In genomic region chr10:21495686-21496284, GRCh38 we compare ENCODE assay signal across 8 cellular contexts. TPM values are rescaled to one million over a fixed set of nuclear protein-coding genes. Genes with fewer than 3 reads are reported as not detected.
A peak's percentile ranks its signal among the peaks of the same experiment; 100 is the strongest.
DNase-seq lines count a peak whose midpoint lies in the region; ATAC-seq, FAIRE-seq and TF ChIP-seq lines count a peak whose summit lies in the region.

No MANE protein-coding gene starts in this region.

- peaks cover 29 to 39% (median 32%) of the 10 kb centered on the region in 10 experiments for H3K4me1 ChIP-seq in BLaER1 treated with 17β-estradiol and CSF1 and Interleukin-3, amounts not matched to agents 10 nM and 100 nM
- H3K4me1 ChIP-seq in H1 (replicated peaks in 1 of 4; ENCODE audit: control insufficient read depth in 3 of 4, insufficient read depth in 4 of 4, low read length in 3 of 4): peaks cover under 1 to 28% (median 15%) of the 10 kb centered on the region in 4 experiments

- H2BK5ac ChIP-seq in H1 (ENCODE audit: low read depth, low read length): peak overlapping the region; percentile 80; the same call in 1 of the 2 replicates

- H3K14ac ChIP-seq in H1 (ENCODE audit: insufficient read length): no peak overlapping the region

- H3K23me2 ChIP-seq in H1 (ENCODE audit: low read depth, low read length): peaks cover 33% of the 10 kb centered on the region; the same call in 1 of the 2 replicates

- ATAC-seq in GM19025 (IDR thresholded peaks at IDR 0.05; ENCODE audit: low read depth, unreplicated experiment) (peak; percentile 76), HG03175 (IDR thresholded peaks at IDR 0.05; ENCODE audit: unreplicated experiment) (peak; percentile 80)

- peaks cover 0 to 12% (median 0%) of the 10 kb centered on the region in 11 experiments; a peak in 3 of 22 replicates for H3K9me3 ChIP-seq in BLaER1 treated with 17β-estradiol and CSF1 and Interleukin-3, amounts not matched to agents 10 nM and 100 nM (replicated peaks in 1 of 11)
- H3K9me3 ChIP-seq in H1 (ENCODE audit: insufficient read depth in 2 of 2, low read depth in 1 of 2, low read length in 1 of 2): no peaks in the 10 kb centered on the region

- 3% methylated on average over 23 of the region's 59 CpGs; no CpG with 5 or more reads in 1 of the 2 experiments for WGBS in H1 (ENCODE audit: extremely low coverage in 1 of 2, insufficient coverage in 1 of 2, insufficient read length in 1 of 2, insufficient replicate concordance in 2 of 2, low coverage in 1 of 2, low lambda C conversion rate in 2 of 2, missing lambda C conversion rate in 1 of 2), 2 experiments

- peak; percentile 94 to 96 for TF ChIP-seq RAD21 in H1 (IDR thresholded peaks at IDR 0.05 in 1 of 2, conservative IDR thresholded peaks at IDR 0.05 in 1 of 2; ENCODE audit: low read depth in 2 of 2, low read length in 2 of 2)

- CTCF ChIA-PET in H1 (lab: Charles Lee; ENCODE audit: partially characterized antibody): interaction anchor here (0.6 to 6.2 kb wide), 23 partner anchors 8 to 418 kb away, joined by 3 to 46 read pairs (median 4); no protein-coding TSS in a partner anchor

- peak overlapping the region; percentile 98 for H4K91ac ChIP-seq in H1 (replicated peaks; ENCODE audit: insufficient read length, low read length)

- peak; percentile 91 to 96 (median 94) for TF ChIP-seq CTCF in H1 (IDR thresholded peaks at IDR 0.05; ENCODE audit: control extremely low read depth in 1 of 3, insufficient read depth in 1 of 3, low read depth in 1 of 3, low read length in 3 of 3)

- FAIRE-seq in H1 (lab: Jason Lieb, UNC): no peak

- H3K4me3 ChIP-seq in BLaER1 treated with 17β-estradiol and CSF1 and Interleukin-3, amounts not matched to agents 10 nM and 100 nM: peak overlapping the region; percentile 55 to 74 (median 64)
- H3K4me3 ChIP-seq in H1 (ENCODE audit: extremely low read depth in 1 of 4, insufficient read depth in 2 of 4, low read depth in 3 of 4, low read length in 4 of 4): peak overlapping the region; percentile 48 to 88 (median 70)

- H4K20me1 ChIP-seq in BLaER1 treated with 17β-estradiol and CSF1 and Interleukin-3, amounts not matched to agents 10 nM and 100 nM: peaks cover 0 to 70% (median 51%) of the 10 kb centered on the region in 11 experiments; a peak in 18 of 22 replicates
- H4K20me1 ChIP-seq in H1 (replicated peaks in 1 of 2; ENCODE audit: control insufficient read depth in 1 of 2, insufficient read depth in 2 of 2, low read length in 2 of 2): no peaks in the 10 kb centered on the region

- no peak overlapping the region; the same call in 1 of the 2 replicates for H2BK20ac ChIP-seq in H1 (ENCODE audit: low read length)

- H3K4me2 ChIP-seq in BLaER1 treated with 17β-estradiol and CSF1 and Interleukin-3, amounts not matched to agents 10 nM and 100 nM: peak overlapping the region; percentile 95 to 100 (median 98)
- peak overlapping the region; percentile 90 to 92 for H3K4me2 ChIP-seq in H1 (ENCODE audit: insufficient read depth in 1 of 2, low read depth in 2 of 2, low read length in 2 of 2)

- H2AFZ ChIP-seq in H1 (ENCODE audit: low read length): no peak overlapping the region

- no peaks in the 10 kb centered on the region for H3K36me3 ChIP-seq in BLaER1 treated with 17β-estradiol and CSF1 and Interleukin-3, amounts not matched to agents 10 nM and 100 nM
- H3K36me3 ChIP-seq in H1 (ENCODE audit: control insufficient read depth in 2 of 4, insufficient read depth in 4 of 4, low read length in 3 of 4): no peaks in the 10 kb centered on the region

- peak overlapping the region; percentile 17 for H3K56ac ChIP-seq in H1 (replicated peaks; ENCODE audit: insufficient read length, low read depth, low read length)

- 0 out of 2 replicates have a peak overlapping the region, but pooled peaks have one; percentile 10 for H2BK15ac ChIP-seq in H1 (ENCODE audit: low read length)

- POLR2A ChIA-PET in H1 (lab: Charles Lee; ENCODE audit: partially characterized antibody): interaction anchor here (0.6 to 12.9 kb wide), 15 partner anchors 9 to 314 kb away, joined by 3 to 322 read pairs (median 4); partner anchors contain the start of genes MLLT10 and SKIDA1

- no peak overlapping the region for H3K23ac ChIP-seq in H1 (ENCODE audit: insufficient read length)

- DNase-seq in NCI-H774 (lab: John Stamatoyannopoulos, UW): peak; percentile 75
- DNase-seq in activated CD8-positive, alpha-beta memory T cell treated with anti-CD3 and anti-CD28 coated beads for 48 hours (ENCODE audit: low read depth in 2 of 3, low spot score in 2 of 3): peak; percentile 67 to 85 (median 84)
- DNase-seq in H1 (ENCODE audit: low read depth in 1 of 2, low spot score in 2 of 2): peak; percentile 85 to 99
- DNase-seq in mesenteric fat pad (ENCODE audit: low spot score): peak; percentile 96
- DNase-seq in stimulated activated CD8-positive, alpha-beta memory T cell treated with anti-CD3 and anti-CD28 coated beads, Interleukin-15, amount 100 ng/mL, for 24 hours (ENCODE audit: low read depth): peak; percentile 93

- H3K79me1 ChIP-seq in H1 (ENCODE audit: low read depth, low read length): no peaks in the 10 kb centered on the region

- TF ChIP-seq POLR2A in H1 (IDR thresholded peaks at IDR 0.05; ENCODE audit: control extremely low read depth in 1 of 2, low read depth in 2 of 2, low read length in 2 of 2): peak; percentile 62 to 79

- no peak overlapping the region for H3K4ac ChIP-seq in H1 (replicated peaks; ENCODE audit: insufficient read length, low read depth, low read length)

- peak overlapping the region; percentile 99; the same call in 1 of the 2 replicates for H3K18ac ChIP-seq in H1 (ENCODE audit: extremely low read depth, low read length)

- H2BK120ac ChIP-seq in H1 (replicated peaks; ENCODE audit: low read depth, low read length): peak overlapping the region; percentile 29

- peak overlapping the region in 7 of 11 experiments; percentile 28 to 61 (median 40); a peak in 9 of 22 replicates for H3K9ac ChIP-seq in BLaER1 treated with 17β-estradiol and CSF1 and Interleukin-3, amounts not matched to agents 10 nM and 100 nM
- H3K9ac ChIP-seq in H1 (replicated peaks in 1 of 4; ENCODE audit: extremely low read depth in 1 of 4, low read depth in 3 of 4, low read length in 3 of 4): peak overlapping the region in 3 of 4 experiments; percentile 44 to 93 (median 80); a peak in 5 of 7 replicates

- no peak overlapping the region for H2BK12ac ChIP-seq in H1 (ENCODE audit: low read depth, low read length)

- peaks cover 0 to 31% of the 10 kb centered on the region in 2 experiments; a peak in 2 of 4 replicates for H3K79me2 ChIP-seq in H1 (ENCODE audit: control insufficient read depth in 1 of 2, insufficient read depth in 2 of 2, low read length in 2 of 2)

- TF ChIP-seq EP300 in H1 (IDR thresholded peaks at IDR 0.05; ENCODE audit: borderline replicate concordance in 1 of 2, low read depth in 2 of 2, low read length in 2 of 2): peak in 1 of 2 experiments; percentile 77; a peak in 1 of 3 replicates

- peak overlapping the region; percentile 96 for H4K8ac ChIP-seq in H1 (ENCODE audit: extremely low read depth, insufficient read depth, low read length)

- H2AK5ac ChIP-seq in H1 (ENCODE audit: low read depth, low read length): no peak overlapping the region

- peaks cover 94 to 100% (median 100%) of the 10 kb centered on the region in 11 experiments for H3K27me3 ChIP-seq in BLaER1 treated with 17β-estradiol and CSF1 and Interleukin-3, amounts not matched to agents 10 nM and 100 nM
- peaks cover 5 to 24% (median 15%) of the 10 kb centered on the region in 4 experiments; a peak in 6 of 7 replicates for H3K27me3 ChIP-seq in H1 (replicated peaks in 1 of 4; ENCODE audit: control insufficient read depth in 3 of 4, extremely low read depth in 1 of 4, insufficient read depth in 3 of 4, low read length in 3 of 4)

- H4K5ac ChIP-seq in H1 (ENCODE audit: insufficient read length, low read depth, low read length): peak overlapping the region; percentile 95

- no peak overlapping the region for H3K27ac ChIP-seq in BLaER1 treated with 17β-estradiol and CSF1 and Interleukin-3, amounts not matched to agents 10 nM and 100 nM
- peak overlapping the region; percentile 86; the same call in 1 of the 2 replicates for H3K27ac ChIP-seq in H1 (ENCODE audit: low read depth, low read length)

RNA-seq across cellular contexts. Expression of gene SKIDA1, which starts 29.7 kb away (rescaled TPM):
- 8.0 and 8.2 TPM in 2 replicates for total RNA-seq in H1 (2021; fragmentation: NEBNext Ultra II Directional; extraction: Animal tissue kit (Norgen Biotek cat#: 25700))
- polyA plus RNA-seq in H1 (2011; rRNA removed): 1.5 and 2.2 TPM in 2 replicates
- 2.5 TPM for polyA plus RNA-seq in H1 (2011; cell fraction: cytosol; rRNA removed)
- 2.5 TPM for polyA plus RNA-seq in H1 (2011; cell fraction: nucleus; rRNA removed)
- 4.3 to 6.0 TPM (median 4.5 TPM) in 4 replicates for polyA plus RNA-seq in H1 (2012, experiment 1 of 2)
- 1.7 TPM for polyA plus RNA-seq in H1 (2012, experiment 2 of 2)
- polyA plus RNA-seq in H1 (2013, experiment 1 of 2): 2.1 TPM
- polyA plus RNA-seq in H1 (2013, experiment 2 of 2): 1.8 TPM
- polyA minus RNA-seq in H1 (2011; rRNA and poly(A)+ RNA removed): 3.4 and 4.2 TPM in 2 replicates
- polyA minus RNA-seq in H1 (2011; cell fraction: cytosol; rRNA and poly(A)+ RNA removed): 5.3 TPM
- polyA minus RNA-seq in H1 (2011; cell fraction: nucleus; rRNA and poly(A)+ RNA removed): 4.9 TPM
- 0.58 TPM for total RNA-seq in mesenteric fat pad

RNA-seq across cellular contexts. Expression of gene MLLT10, which starts 38.2 kb away (rescaled TPM):
- 53.1 and 56.9 TPM in 2 replicates for total RNA-seq in H1 (2021; fragmentation: NEBNext Ultra II Directional; extraction: Animal tissue kit (Norgen Biotek cat#: 25700))
- polyA plus RNA-seq in H1 (2011; rRNA removed): 36.1 and 62.1 TPM in 2 replicates
- 51.8 TPM for polyA plus RNA-seq in H1 (2011; cell fraction: cytosol; rRNA removed)
- 65.3 TPM for polyA plus RNA-seq in H1 (2011; cell fraction: nucleus; rRNA removed)
- polyA plus RNA-seq in H1 (2012, experiment 1 of 2): 34.7 to 47.4 TPM (median 38.7 TPM) in 4 replicates
- 7.2 TPM for polyA plus RNA-seq in H1 (2012, experiment 2 of 2)
- 28.1 TPM for polyA plus RNA-seq in H1 (2013, experiment 1 of 2)
- 31.0 TPM for polyA plus RNA-seq in H1 (2013, experiment 2 of 2)
- polyA minus RNA-seq in H1 (2011; rRNA and poly(A)+ RNA removed): 123 and 154 TPM in 2 replicates
- polyA minus RNA-seq in H1 (2011; cell fraction: cytosol; rRNA and poly(A)+ RNA removed): 34.3 TPM
- polyA minus RNA-seq in H1 (2011; cell fraction: nucleus; rRNA and poly(A)+ RNA removed): 116 TPM
- total RNA-seq in mesenteric fat pad: 42.1 TPM
